10 cellular contexts compared by ENCODE assay signal in the genomic region with DNA sequence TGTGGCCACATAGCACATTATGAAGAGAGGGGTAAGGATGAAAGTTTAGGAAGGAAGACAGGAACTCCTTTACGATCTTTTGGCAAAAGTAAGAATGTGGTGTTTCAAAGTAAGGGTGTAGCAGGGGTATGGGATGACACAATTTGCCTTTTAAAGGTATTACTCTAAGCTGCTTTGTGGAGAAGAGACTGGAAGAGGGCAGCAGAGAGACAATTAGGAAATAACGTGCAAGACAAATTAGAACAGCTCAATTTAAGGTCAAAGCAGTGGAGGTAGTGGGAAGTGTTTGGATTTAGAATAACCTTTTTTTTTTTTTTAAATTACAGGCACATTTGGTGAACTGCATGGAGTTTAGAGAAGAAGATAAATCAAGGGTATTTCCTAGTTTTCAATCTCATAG.
A peak's percentile ranks its signal among the peaks of the same experiment; 100 is the strongest.
DNase-seq lines count a peak whose midpoint lies in the region; ATAC-seq lines count a peak whose summit lies in the region.
"Had no signal": no experiment of that assay in that cellular context is flagged by ENCODE, and none has a peak within 500 bp of the region (broad histone marks: within the 10 kb centered on the region; RNA-seq: fewer than 3 reads in every experiment).

No MANE protein-coding gene starts in this region.

- H3K27me3 ChIP-seq in adipocyte (replicated peaks; ENCODE audit: control insufficient read depth, insufficient read depth, low read length) = no peaks in the 10 kb centered on the region

- intact Hi-C loops in left colon (cut with DNase I, micrococcal nuclease) = no loop called here

- H3K9ac ChIP-seq in adipocyte (ENCODE audit: low read length) = no peak overlapping the region

- H3K4me3 ChIP-seq in adipocyte (ENCODE audit: low read length) = no peak overlapping the region
- H3K4me3 ChIP-seq: skin epidermis had no signal

- H3K36me3 ChIP-seq in adipocyte (ENCODE audit: control insufficient read depth, insufficient read depth, low read length, severe bottlenecking) = no peaks in the 10 kb centered on the region

- DNase-seq in AG08396 (ENCODE audit: low spot score) (peak; percentile 10), LHCN-M2 (ENCODE audit: low read depth) (peak; percentile 16), adipocyte (ENCODE audit: low read depth) (peak; percentile 34), left colon (no peak), hepatic stellate cell (ENCODE audit: low spot score) (no peak), NK-92 (lab: John Stamatoyannopoulos, UW; ENCODE audit: unreplicated experiment) (no peak)
- no peak for DNase-seq in central memory CD4-positive, alpha-beta T cell
- DNase-seq: EL had no signal

- H3K9me3 ChIP-seq in adipocyte (ENCODE audit: control insufficient read depth, low read length) = no peaks in the 10 kb centered on the region

- H3K4me1 ChIP-seq in adipocyte (ENCODE audit: control insufficient read depth, insufficient read depth, low read length) = no peaks in the 10 kb centered on the region

- ATAC-seq in left colon (peak; percentile 41), HG03025 (IDR thresholded peaks at IDR 0.05; ENCODE audit: low FRiP score, unreplicated experiment) (no peak)

Comparison
In these comparisons a context has a peak if more than half of its experiments do, and no peak if none do; other contexts are left out.
1. DNase-seq: peak in AG08396 (single experiment), LHCN-M2 (single experiment) and adipocyte (single experiment); none in left colon (0 of 2), hepatic stellate cell (single experiment), NK-92 (single experiment) and central memory CD4-positive, alpha-beta T cell (single experiment).